In genomic region chr12:4526923-4527546, GRCh38 we compare ENCODE assay signal across 9 cellular contexts. TPM values are rescaled to one million over a fixed set of nuclear protein-coding genes. Genes with fewer than 3 reads are reported as not detected.
DNase-seq lines count a peak whose midpoint lies in the region; ATAC-seq and TF ChIP-seq lines count a peak whose summit lies in the region.
"Had no signal": no experiment of that assay in that cellular context is flagged by ENCODE, and none has a peak within 500 bp of the region (broad histone marks: within the 10 kb centered on the region; RNA-seq: fewer than 3 reads in every experiment).

No MANE protein-coding gene starts in this region.

- intact Hi-C loops in CD4-positive, alpha-beta memory T cell (cut with micrococcal nuclease) = loop anchor here (1.0 to 10.0 kb wide), 6 partner anchors 11 to 532 kb away; partner anchors contain the start of gene RAD51AP1
- intact Hi-C loops in IMR-90 (cut with micrococcal nuclease) = loop anchor here (1.0 to 10.0 kb wide), 5 partner anchors 106 to 642 kb away; no protein-coding TSS in a partner anchor
- intact Hi-C loops in ascending aorta (cut with DNase I) = loop anchor here (2.0 kb wide), 1 partner anchor 218 kb away; no protein-coding TSS in a partner anchor

- peak; percentile 36 for TF ChIP-seq RAD21 in IMR-90 (IDR thresholded peaks at IDR 0.05; ENCODE audit: low read length)

- H3K27me3 Mint-ChIP-seq in CD4-positive, alpha-beta memory T cell = no peaks in the 10 kb centered on the region
- H3K27me3 Mint-ChIP-seq in stimulated activated memory B cell treated with anti-CD40 and anti-IgM and Interleukin-4, amounts not matched to agents 10 μg/mL and 1 μg/mL and 100 μg/mL, for 72 hours = no peaks in the 10 kb centered on the region
- H3K27me3 Mint-ChIP-seq: activated naive CD8-positive, alpha-beta T cell treated with anti-CD3 and anti-CD28 coated beads, Interleukin-2, amount 10 ng/mL, durations not matched to agents 7 days and 5 days had no signal

- H4K8ac ChIP-seq in IMR-90 (ENCODE audit: low read depth in 2 of 2, low read length in 2 of 2) (no peak overlapping the region), mesenchymal stem cell (ENCODE audit: low read length) (no peak overlapping the region)

- no peaks in the 10 kb centered on the region for H3K27me3 ChIP-seq in CD4-positive, alpha-beta memory T cell (ENCODE audit: insufficient read depth, low read length)
- H3K27me3 ChIP-seq in IMR-90 (ENCODE audit: control insufficient read depth, insufficient read depth, low read length) = no peaks in the 10 kb centered on the region
- H3K27me3 ChIP-seq in ascending aorta = no peaks in the 10 kb centered on the region
- no peaks in the 10 kb centered on the region for H3K27me3 ChIP-seq in mesenchymal stem cell (ENCODE audit: control insufficient read depth in 1 of 2, insufficient read depth in 1 of 2, low read length in 2 of 2)

- H3K4me2 ChIP-seq in IMR-90 (ENCODE audit: low read depth, low read length) = no peak overlapping the region
- H3K4me2 ChIP-seq in mesenchymal stem cell (ENCODE audit: low read length, poor library complexity, severe bottlenecking) = no peak overlapping the region

- H2AFZ ChIP-seq in IMR-90 (replicated peaks; ENCODE audit: low read length, poor library complexity) (no peak overlapping the region), mesenchymal stem cell (ENCODE audit: low read depth, low read length) (no peak overlapping the region)

- H2BK15ac ChIP-seq in IMR-90 (ENCODE audit: low read depth, low read length) (no peak overlapping the region), mesenchymal stem cell (ENCODE audit: low read depth, poor library complexity, severe bottlenecking) (no peak overlapping the region)

- no peaks in the 10 kb centered on the region for H4K20me1 ChIP-seq in IMR-90 (ENCODE audit: insufficient read depth, low read length)

- no TSS peak for BruUV-seq in IMR-90 (replicated peaks; lab: Mats Ljungman, UMichigan)

- dilution Hi-C loops in IMR-90 (cut with HindIII; ENCODE audit: low sequenced_read_pairs, unreplicated experiment) = no loop called here

- H2AK5ac ChIP-seq in IMR-90 (ENCODE audit: low read depth, low read length) (no peak overlapping the region), mesenchymal stem cell (ENCODE audit: low read length, severe bottlenecking) (no peak overlapping the region)

- no peak overlapping the region for H3K56ac ChIP-seq in IMR-90 (ENCODE audit: extremely low read depth, insufficient read depth, low read length)

- H2BK120ac ChIP-seq in IMR-90 (ENCODE audit: low read depth, low read length) = no peak overlapping the region
- H2BK120ac ChIP-seq in mesenchymal stem cell (ENCODE audit: low read depth, low read length) = no peak overlapping the region

- POLR2A ChIA-PET in CD4-positive, alpha-beta memory T cell (lab: Charles Lee; ENCODE audit: partially characterized antibody) = interaction anchor here (1.2 kb wide), 1 partner anchor 20 kb away, joined by 4 read pairs; no protein-coding TSS in a partner anchor
- POLR2A ChIA-PET in IMR-90 (lab: Charles Lee; ENCODE audit: unreplicated experiment) = no interaction called here

- peak in 4 of 5 donors; percentile 26 to 35 (median 32) for DNase-seq in CD4-positive, alpha-beta memory T cell
- DNase-seq in IMR-90 = peak; percentile 16
- no peak for DNase-seq in ascending aorta (ENCODE audit: low spot score in 2 of 2)
- peak; percentile 38 for DNase-seq in mesenchymal stem cell
- no peak for DNase-seq in NCI-H1930 (lab: John Stamatoyannopoulos, UW)
- DNase-seq: activated naive CD8-positive, alpha-beta T cell treated with anti-CD3 and anti-CD28 coated beads, Interleukin-2, amount 10 ng/mL, durations not matched to agents 7 days and 5 days had no signal

- H3K27ac ChIP-seq in CD4-positive, alpha-beta memory T cell (ENCODE audit: low read depth, low read length) = no peak overlapping the region
- H3K27ac ChIP-seq in IMR-90 (ENCODE audit: insufficient read depth, low read length) = no peak overlapping the region
- no peak overlapping the region for H3K27ac ChIP-seq in ascending aorta
- H3K27ac ChIP-seq in mesenchymal stem cell (ENCODE audit: low read length, poor library complexity, severe bottlenecking) = no peak overlapping the region

- H2AK9ac ChIP-seq in IMR-90 (replicated peaks; ENCODE audit: low read depth, low read length, poor library complexity) = no peak overlapping the region

- in situ Hi-C loops in IMR-90 (cut with MboI; ENCODE audit: low sequenced_read_pairs) = no loop called here

- H2BK20ac ChIP-seq in IMR-90 (ENCODE audit: low read depth, low read length) = no peak overlapping the region

- H3K4me1 ChIP-seq in CD4-positive, alpha-beta memory T cell (ENCODE audit: insufficient read depth, low read length) = peaks cover 20% of the 10 kb centered on the region
- H3K4me1 ChIP-seq in IMR-90 (ENCODE audit: control insufficient read depth, insufficient read depth, low read length) (no peaks in the 10 kb centered on the region), ascending aorta (no peaks in the 10 kb centered on the region), mesenchymal stem cell (ENCODE audit: control insufficient read depth, insufficient read depth, low read depth, low read length) (no peaks in the 10 kb centered on the region)

- H3K14ac ChIP-seq in IMR-90 (replicated peaks; ENCODE audit: low read depth, low read length) = no peak overlapping the region
- H3K14ac ChIP-seq in mesenchymal stem cell (ENCODE audit: low read length in 2 of 2) = no peak overlapping the region

- H3K27ac Mint-ChIP-seq in CD4-positive, alpha-beta memory T cell = no peak overlapping the region
- no peak overlapping the region for H3K27ac Mint-ChIP-seq in stimulated activated memory B cell treated with anti-CD40 and anti-IgM and Interleukin-4, amounts not matched to agents 10 μg/mL and 1 μg/mL and 100 μg/mL, for 72 hours
- H3K27ac Mint-ChIP-seq: activated naive CD8-positive, alpha-beta T cell treated with anti-CD3 and anti-CD28 coated beads, Interleukin-2, amount 10 ng/mL, durations not matched to agents 7 days and 5 days had no signal

- H3K9me3 ChIP-seq in CD4-positive, alpha-beta memory T cell (ENCODE audit: control insufficient read depth in 1 of 2, low read length in 2 of 2) = no peaks in the 10 kb centered on the region
- H3K9me3 ChIP-seq in IMR-90 (ENCODE audit: control insufficient read depth, insufficient read depth, low read length) (no peaks in the 10 kb centered on the region), ascending aorta (no peaks in the 10 kb centered on the region), mesenchymal stem cell (ENCODE audit: control insufficient read depth, low read length) (no peaks in the 10 kb centered on the region)

- H3K4me3 Mint-ChIP-seq in CD4-positive, alpha-beta memory T cell = no peak overlapping the region
- no peak overlapping the region for H3K4me3 Mint-ChIP-seq in stimulated activated memory B cell treated with anti-CD40 and anti-IgM and Interleukin-4, amounts not matched to agents 10 μg/mL and 1 μg/mL and 100 μg/mL, for 72 hours
- H3K4me3 Mint-ChIP-seq: activated naive CD8-positive, alpha-beta T cell treated with anti-CD3 and anti-CD28 coated beads, Interleukin-2, amount 10 ng/mL, durations not matched to agents 7 days and 5 days had no signal

- H4K5ac ChIP-seq in IMR-90 (ENCODE audit: low read depth, low read length) = no peak overlapping the region

- TF ChIP-seq POLR2A in IMR-90 (IDR thresholded peaks at IDR 0.05; ENCODE audit: low read depth, low read length) = no peak

- H3K36me3 Mint-ChIP-seq in CD4-positive, alpha-beta memory T cell = peaks cover 32 to 39% of the 10 kb centered on the region in 2 donors
- H3K36me3 Mint-ChIP-seq in stimulated activated memory B cell treated with anti-CD40 and anti-IgM and Interleukin-4, amounts not matched to agents 10 μg/mL and 1 μg/mL and 100 μg/mL, for 72 hours = peaks cover 36% of the 10 kb centered on the region

- WGBS in IMR-90 (ENCODE audit: extremely low coverage in 2 of 2, insufficient read length in 1 of 2), 2 experiments = no CpG with 5 or more reads among the region's 2 CpGs
- WGBS in mesenchymal stem cell = no CpG with 5 or more reads among the region's 2 CpGs

- H3K79me1 ChIP-seq in IMR-90 (ENCODE audit: low read depth in 1 of 2, low read length in 2 of 2) (peaks cover 0 to 7% of the 10 kb centered on the region in 2 experiments; a peak in 2 of 4 replicates), mesenchymal stem cell (replicated peaks; ENCODE audit: low read length, poor library complexity, severe bottlenecking) (peaks cover 9% of the 10 kb centered on the region)

- H3K4me3 ChIP-seq in CD4-positive, alpha-beta memory T cell (ENCODE audit: low read length in 2 of 2) = no peak overlapping the region
- H3K4me3 ChIP-seq in IMR-90 (ENCODE audit: insufficient read depth, low read depth, low read length) (no peak overlapping the region), ascending aorta (no peak overlapping the region), mesenchymal stem cell (ENCODE audit: insufficient read depth in 1 of 2, low read depth in 1 of 2, low read length in 2 of 2) (no peak overlapping the region)

- H3K23ac ChIP-seq in IMR-90 (ENCODE audit: low read depth, low read length) = no peak overlapping the region
- no peak overlapping the region for H3K23ac ChIP-seq in mesenchymal stem cell (ENCODE audit: low read length in 2 of 2)

- H4K91ac ChIP-seq in IMR-90 (ENCODE audit: insufficient read depth, low read depth, low read length) = no peak overlapping the region
- H4K91ac ChIP-seq in mesenchymal stem cell (ENCODE audit: low read length) = no peak overlapping the region

- peaks cover 5% of the 10 kb centered on the region for H3K36me3 ChIP-seq in CD4-positive, alpha-beta memory T cell (ENCODE audit: insufficient read depth, low read length)
- H3K36me3 ChIP-seq in IMR-90 (ENCODE audit: control insufficient read depth, insufficient read depth, low read length) (peaks cover 2% of the 10 kb centered on the region), ascending aorta (peaks cover 19 to 35% of the 10 kb centered on the region in 2 donors), mesenchymal stem cell (ENCODE audit: control insufficient read depth in 1 of 2, insufficient read depth in 2 of 2, low read depth in 1 of 2, low read length in 2 of 2) (peaks cover 3 to 66% of the 10 kb centered on the region in 2 experiments)

- H3K9me3 Mint-ChIP-seq in CD4-positive, alpha-beta memory T cell = no peaks in the 10 kb centered on the region
- no peaks in the 10 kb centered on the region for H3K9me3 Mint-ChIP-seq in stimulated activated memory B cell treated with anti-CD40 and anti-IgM and Interleukin-4, amounts not matched to agents 10 μg/mL and 1 μg/mL and 100 μg/mL, for 72 hours
- H3K9me3 Mint-ChIP-seq: activated naive CD8-positive, alpha-beta T cell treated with anti-CD3 and anti-CD28 coated beads, Interleukin-2, amount 10 ng/mL, durations not matched to agents 7 days and 5 days had no signal

- no peaks in the 10 kb centered on the region for H3K9me1 ChIP-seq in IMR-90 (ENCODE audit: insufficient read depth, low read length)

- no peak overlapping the region for H2BK5ac ChIP-seq in IMR-90 (ENCODE audit: low read depth, low read length, poor library complexity, severe bottlenecking)
- H2BK5ac ChIP-seq in mesenchymal stem cell (ENCODE audit: low read depth, low read length, poor library complexity, severe bottlenecking) = no peak overlapping the region

- H3K9ac ChIP-seq in IMR-90 (ENCODE audit: low read depth, low read length) (no peak overlapping the region), mesenchymal stem cell (ENCODE audit: low read length) (no peak overlapping the region)

- ATAC-seq in IMR-90 (ENCODE audit: low read depth) (no peak), HG03095 (IDR thresholded peaks at IDR 0.05; ENCODE audit: unreplicated experiment) (no peak), HG02763 (IDR thresholded peaks at IDR 0.05; ENCODE audit: unreplicated experiment) (no peak)
- no peak for ATAC-seq in stimulated activated memory B cell treated with anti-CD40 and anti-IgM and Interleukin-4, amounts not matched to agents 10 μg/mL and 1 μg/mL and 100 μg/mL, for 72 hours

- H2BK12ac ChIP-seq in mesenchymal stem cell (ENCODE audit: low read length in 2 of 2) = no peak overlapping the region

- H3K4ac ChIP-seq in IMR-90 (ENCODE audit: low read depth, low read length) (no peak overlapping the region), mesenchymal stem cell (ENCODE audit: low read depth in 1 of 2, low read length in 2 of 2) (no peak overlapping the region)

- H3K18ac ChIP-seq in IMR-90 (ENCODE audit: low read depth, low read length) (no peak overlapping the region), mesenchymal stem cell (ENCODE audit: low read depth in 1 of 2, low read length in 2 of 2) (no peak overlapping the region)

- CTCF ChIA-PET in CD4-positive, alpha-beta memory T cell (lab: Charles Lee; ENCODE audit: partially characterized antibody) = interaction anchor here (0.8 to 5.3 kb wide), 11 partner anchors 10 to 643 kb away, joined by 3 to 86 read pairs (median 3); no protein-coding TSS in a partner anchor
- CTCF ChIA-PET in IMR-90 (lab: Yijun Ruan, JAX) = interaction anchor here (1.4 kb wide), 1 partner anchor 106 kb away, joined by 4 read pairs; no protein-coding TSS in a partner anchor

- peak; percentile 52 for TF ChIP-seq CTCF in IMR-90 (conservative IDR thresholded peaks at IDR 0.05; ENCODE audit: low read depth, low read length)
- TF ChIP-seq CTCF in ascending aorta (IDR thresholded peaks at IDR 0.05) = peak; percentile 28 to 51 (median 48)

- H3K4me1 Mint-ChIP-seq in CD4-positive, alpha-beta memory T cell = peaks cover 0 to 9% (median 4%) of the 10 kb centered on the region in 4 donors
- H3K4me1 Mint-ChIP-seq in stimulated activated memory B cell treated with anti-CD40 and anti-IgM and Interleukin-4, amounts not matched to agents 10 μg/mL and 1 μg/mL and 100 μg/mL, for 72 hours = peaks cover 6% of the 10 kb centered on the region

RNA-seq across cellular contexts. Expression of gene RAD51AP1, which starts 11.7 kb away (rescaled TPM):
- 1 to 10 TPM in 1 of 2 experiments, under 1 TPM in 1; 0.58 to 1.5 TPM for total RNA-seq in CD4-positive, alpha-beta memory T cell
- polyA plus RNA-seq in CD4-positive, alpha-beta memory T cell = 1 to 10 TPM in 1 of 2 donors, under 1 TPM in 1; 0.62 to 2.9 TPM
- total RNA-seq in IMR-90 (2012; rRNA removed) = 6.5 and 15.3 TPM in 2 replicates
- polyA plus RNA-seq in IMR-90 (2012; rRNA removed) = 9.8 and 10.2 TPM in 2 replicates
- 0.47 and 0.48 TPM in 2 replicates for polyA plus RNA-seq in IMR-90 (2012; cell fraction: cytosol; rRNA removed)
- 0.81 and 5.3 TPM in 2 replicates for polyA plus RNA-seq in IMR-90 (2012; cell fraction: nucleus; rRNA removed; ENCODE audit: low replicate concordance)
- total RNA-seq in ascending aorta = not detected
- polyA plus RNA-seq in mesenchymal stem cell (2013, experiment 1 of 2) = 5.9 TPM
- 5.6 TPM for polyA plus RNA-seq in mesenchymal stem cell (2013, experiment 2 of 2)

RNA-seq across cellular contexts. Expression of gene DYRK4, which starts 35.0 kb away (rescaled TPM):
- 10 to 100 TPM; 15.6 to 21.4 TPM for total RNA-seq in CD4-positive, alpha-beta memory T cell
- 10 to 100 TPM; 26.3 to 34.7 TPM for polyA plus RNA-seq in CD4-positive, alpha-beta memory T cell
- total RNA-seq in IMR-90 (2012; rRNA removed) = 40.5 and 44.6 TPM in 2 replicates
- 63.1 and 71.6 TPM in 2 replicates for polyA plus RNA-seq in IMR-90 (2012; rRNA removed)
- 24.1 and 29.6 TPM in 2 replicates for polyA plus RNA-seq in IMR-90 (2012; cell fraction: cytosol; rRNA removed)
- 23.1 and 67.9 TPM in 2 replicates for polyA plus RNA-seq in IMR-90 (2012; cell fraction: nucleus; rRNA removed; ENCODE audit: low replicate concordance)
- 60.7 TPM for total RNA-seq in ascending aorta
- polyA plus RNA-seq in mesenchymal stem cell (2013, experiment 1 of 2) = 38.1 TPM
- 37.1 TPM for polyA plus RNA-seq in mesenchymal stem cell (2013, experiment 2 of 2)

Comparison
In these comparisons a context has a peak if more than half of its experiments do, and no peak if none do; other contexts are left out.
1. DNase-seq: peak in CD4-positive, alpha-beta memory T cell (4 of 5), IMR-90 (single experiment) and mesenchymal stem cell (single experiment); none in ascending aorta (0 of 2) and NCI-H1930 (0 of 2).